ENCODE assay signal across 8 cellular contexts in genomic region chr6:125956506-125957390, GRCh38. TPM values are rescaled to one million over a fixed set of nuclear protein-coding genes. Genes with fewer than 3 reads are reported as not detected.
A peak's percentile ranks its signal among the peaks of the same experiment; 100 is the strongest.
DNase-seq lines count a peak whose midpoint lies in the region; ATAC-seq and TF ChIP-seq lines count a peak whose summit lies in the region.

HINT3 (plus strand) TSS chr6:125956770; CDS start chr6:125956978, 208 bp downstream.

- H3K4me1 ChIP-seq in CD8-positive, alpha-beta T cell (ENCODE audit: insufficient read depth, low read length) = peaks cover 26% of the 10 kb centered on the region
- peaks cover 16 to 23% of the 10 kb centered on the region in 2 donors for H3K4me1 ChIP-seq in duodenal mucosa (ENCODE audit: control insufficient read depth in 1 of 2, insufficient read depth in 2 of 2, low read length in 2 of 2)
- peaks cover 0 to 32% (median 9%) of the 10 kb centered on the region in 4 donors for H3K4me1 ChIP-seq in right lobe of liver

- H3K4me1 Mint-ChIP-seq in CD8-positive, alpha-beta T cell (ENCODE audit: low read depth) = peaks cover 9% of the 10 kb centered on the region
- peaks cover 8% of the 10 kb centered on the region for H3K4me1 Mint-ChIP-seq in activated CD4-positive, alpha-beta memory T cell treated with anti-CD3 and anti-CD28 coated beads, Interleukin-2, amount 10 ng/mL, durations not matched to agents 7 days and 5 days

- H3K9ac ChIP-seq in duodenal mucosa (ENCODE audit: low read depth in 1 of 2, low read length in 2 of 2) = peak within 1 kb of the TSS; percentile 90 to 95

- ATAC-seq in CD8-positive, alpha-beta T cell = peak; percentile 88
- ATAC-seq in GM19452 (IDR thresholded peaks at IDR 0.05; ENCODE audit: unreplicated experiment) (peak; percentile 94), right lobe of liver (peak; percentile 84 to 92 (median 90))

- intact Hi-C loops in CD8-positive, alpha-beta T cell (cut with DNase I, micrococcal nuclease) = loop anchor here (1.0 to 10.0 kb wide), 9 partner anchors 18 to 1310 kb away; partner anchors contain the start of genes CENPW (in 1 of the 2), HDDC2 (in 1 of the 2), NCOA7 (in 1 of the 2) and RNF146 (in 1 of the 2)
- intact Hi-C loops in right lobe of liver (cut with DNase I) = loop anchor here in 1 of 2 donors (10.0 kb wide), 1 partner anchor 52 kb away; no protein-coding TSS in a partner anchor

- H3K36me3 ChIP-seq in CD8-positive, alpha-beta T cell (ENCODE audit: insufficient read depth, low read length) = peaks cover 6% of the 10 kb centered on the region
- no peaks in the 10 kb centered on the region for H3K36me3 ChIP-seq in duodenal mucosa (ENCODE audit: control insufficient read depth in 1 of 2, insufficient read depth in 2 of 2, low read length in 2 of 2)
- H3K36me3 ChIP-seq in right lobe of liver = no peaks in the 10 kb centered on the region

- no peaks in the 10 kb centered on the region for H3K9me3 ChIP-seq in CD8-positive, alpha-beta T cell (ENCODE audit: low read length)
- H3K9me3 ChIP-seq in duodenal mucosa (ENCODE audit: control insufficient read depth in 1 of 2, low read length in 2 of 2) = no peaks in the 10 kb centered on the region
- no peaks in the 10 kb centered on the region for H3K9me3 ChIP-seq in right lobe of liver

- CTCF ChIA-PET in CD8-positive, alpha-beta T cell (lab: Charles Lee) = interaction anchor here (0.6 to 3.4 kb wide), 27 partner anchors 8 to 645 kb away, joined by 3 to 33 read pairs (median 4); partner anchors contain the start of genes NCOA7 and TRMT11
- CTCF ChIA-PET in activated CD4-positive, alpha-beta memory T cell treated with anti-CD3 and anti-CD28 coated beads, Interleukin-2, amount 10 ng/mL, durations not matched to agents 7 days and 5 days (lab: Charles Lee) = interaction anchor here (0.5 to 9.6 kb wide), 70 partner anchors 8 to 655 kb away, joined by 3 to 231 read pairs (median 6); partner anchors contain the start of genes HDDC2, NCOA7 and TRMT11

- POLR2A ChIA-PET in CD8-positive, alpha-beta T cell (lab: Charles Lee) = interaction anchor here (0.6 to 4.0 kb wide), 13 partner anchors 9 to 384 kb away, joined by 3 to 72 read pairs (median 3); partner anchors contain the start of genes NCOA7 and TRMT11
- POLR2A ChIA-PET in activated CD4-positive, alpha-beta memory T cell treated with anti-CD3 and anti-CD28 coated beads, Interleukin-2, amount 10 ng/mL, durations not matched to agents 7 days and 5 days (lab: Charles Lee) = interaction anchor here (0.6 to 6.4 kb wide), 23 partner anchors 8 to 211 kb away, joined by 3 to 111 read pairs (median 4); partner anchors contain the start of genes NCOA7 and TRMT11

- peak within 1 kb of the TSS; percentile 79 for H3K4me3 ChIP-seq in CD8-positive, alpha-beta T cell (ENCODE audit: low read depth, low read length)
- H3K4me3 ChIP-seq in duodenal mucosa (ENCODE audit: low read depth in 1 of 2, low read length in 2 of 2) (peak within 1 kb of the TSS; percentile 89 to 90), right lobe of liver (peak within 1 kb of the TSS; percentile 67 to 95 (median 92))

- peak; percentile 48 for TF ChIP-seq POLR2A in right lobe of liver (IDR thresholded peaks at IDR 0.05)

- no peak within 1 kb of the TSS for H3K4me3 Mint-ChIP-seq in CD8-positive, alpha-beta T cell
- no peak within 1 kb of the TSS for H3K4me3 Mint-ChIP-seq in activated CD4-positive, alpha-beta memory T cell treated with anti-CD3 and anti-CD28 coated beads, Interleukin-2, amount 10 ng/mL, durations not matched to agents 7 days and 5 days

- DNase-seq in CD8-positive, alpha-beta T cell = peak; percentile 95 to 99 (median 97)
- DNase-seq in HK-2 (ENCODE audit: unreplicated experiment) (peak; percentile 98), NCI-H82 treated with DMSO at 0.1 percent for 48 hours (lab: John Stamatoyannopoulos, UW; ENCODE audit: unreplicated experiment) (peak; percentile 94), right lobe of liver (peak; percentile 98 to 99 (median 98))
- peak; percentile 97 for DNase-seq in activated CD4-positive, alpha-beta memory T cell treated with anti-CD3 and anti-CD28 coated beads, Interleukin-2, amount 10 ng/mL, durations not matched to agents 7 days and 5 days
- DNase-seq in stimulated activated CD4-positive, alpha-beta T cell treated with anti-CD3 and anti-CD28 coated beads, Interleukin-4, amount 100 ng/mL, for 4 hours = peak; percentile 96 to 99

- no peaks in the 10 kb centered on the region for H3K9me3 Mint-ChIP-seq in CD8-positive, alpha-beta T cell
- H3K9me3 Mint-ChIP-seq in activated CD4-positive, alpha-beta memory T cell treated with anti-CD3 and anti-CD28 coated beads, Interleukin-2, amount 10 ng/mL, durations not matched to agents 7 days and 5 days = no peaks in the 10 kb centered on the region

- H3K27me3 Mint-ChIP-seq in CD8-positive, alpha-beta T cell (ENCODE audit: low read depth) = peaks cover 6% of the 10 kb centered on the region
- H3K27me3 Mint-ChIP-seq in activated CD4-positive, alpha-beta memory T cell treated with anti-CD3 and anti-CD28 coated beads, Interleukin-2, amount 10 ng/mL, durations not matched to agents 7 days and 5 days = no peaks in the 10 kb centered on the region

- H3K36me3 Mint-ChIP-seq in CD8-positive, alpha-beta T cell = peaks cover 5% of the 10 kb centered on the region
- H3K36me3 Mint-ChIP-seq in activated CD4-positive, alpha-beta memory T cell treated with anti-CD3 and anti-CD28 coated beads, Interleukin-2, amount 10 ng/mL, durations not matched to agents 7 days and 5 days (ENCODE audit: low read depth) = peaks cover 2% of the 10 kb centered on the region

- no peak within 1 kb of the TSS for H3K27ac Mint-ChIP-seq in CD8-positive, alpha-beta T cell
- peak within 1 kb of the TSS; percentile 44 for H3K27ac Mint-ChIP-seq in activated CD4-positive, alpha-beta memory T cell treated with anti-CD3 and anti-CD28 coated beads, Interleukin-2, amount 10 ng/mL, durations not matched to agents 7 days and 5 days

- peak; percentile 96 for TF ChIP-seq CTCF in CD8-positive, alpha-beta T cell (IDR thresholded peaks at IDR 0.05)
- TF ChIP-seq CTCF in right lobe of liver (IDR thresholded peaks at IDR 0.05) = peak; percentile 97 to 100 (median 98)

- peak within 1 kb of the TSS; percentile 97 for H3K27ac ChIP-seq in CD8-positive, alpha-beta T cell (ENCODE audit: low read depth, low read length)
- peak within 1 kb of the TSS; percentile 95 for H3K27ac ChIP-seq in duodenal mucosa (ENCODE audit: low read depth, low read length)
- peak within 1 kb of the TSS; percentile 96 to 99 (median 98) for H3K27ac ChIP-seq in right lobe of liver

- H3K27me3 ChIP-seq in CD8-positive, alpha-beta T cell (ENCODE audit: insufficient read depth, low read length) = no peaks in the 10 kb centered on the region
- H3K27me3 ChIP-seq in duodenal mucosa (ENCODE audit: control insufficient read depth in 1 of 2, insufficient read depth in 2 of 2, low read length in 2 of 2) (no peaks in the 10 kb centered on the region), right lobe of liver (no peaks in the 10 kb centered on the region)

- WGBS in right lobe of liver (ENCODE audit: insufficient coverage, low coverage, low lambda C conversion rate, missing lambda C conversion rate) = 0% methylated on average over 10 of the region's 82 CpGs

RNA-seq across cellular contexts. Expression of gene HINT3, which starts in this region (rescaled TPM):
- total RNA-seq in CD8-positive, alpha-beta T cell = 10 to 100 TPM; 14.2 to 15.4 TPM
- total RNA-seq in activated CD4-positive, alpha-beta memory T cell treated with anti-CD3 and anti-CD28 coated beads, Interleukin-2, amount 10 ng/mL, durations not matched to agents 7 days and 5 days = 10 to 100 TPM; 11.0 to 11.7 TPM
- 10 to 100 TPM in 5 of 6 experiments, 1 to 10 TPM in 1; 8.5 to 16.6 (median 14.3) TPM for total RNA-seq in right lobe of liver

Comparison
In these comparisons a context has a peak if more than half of its experiments do, and no peak if none do; other contexts are left out.
1. Peak in every context shown above with its lines: DNase-seq, ATAC-seq, H3K4me3 ChIP-seq and H3K27ac ChIP-seq.